Comparison of ENCODE assay signal across 13 cellular contexts in the genomic region with DNA sequence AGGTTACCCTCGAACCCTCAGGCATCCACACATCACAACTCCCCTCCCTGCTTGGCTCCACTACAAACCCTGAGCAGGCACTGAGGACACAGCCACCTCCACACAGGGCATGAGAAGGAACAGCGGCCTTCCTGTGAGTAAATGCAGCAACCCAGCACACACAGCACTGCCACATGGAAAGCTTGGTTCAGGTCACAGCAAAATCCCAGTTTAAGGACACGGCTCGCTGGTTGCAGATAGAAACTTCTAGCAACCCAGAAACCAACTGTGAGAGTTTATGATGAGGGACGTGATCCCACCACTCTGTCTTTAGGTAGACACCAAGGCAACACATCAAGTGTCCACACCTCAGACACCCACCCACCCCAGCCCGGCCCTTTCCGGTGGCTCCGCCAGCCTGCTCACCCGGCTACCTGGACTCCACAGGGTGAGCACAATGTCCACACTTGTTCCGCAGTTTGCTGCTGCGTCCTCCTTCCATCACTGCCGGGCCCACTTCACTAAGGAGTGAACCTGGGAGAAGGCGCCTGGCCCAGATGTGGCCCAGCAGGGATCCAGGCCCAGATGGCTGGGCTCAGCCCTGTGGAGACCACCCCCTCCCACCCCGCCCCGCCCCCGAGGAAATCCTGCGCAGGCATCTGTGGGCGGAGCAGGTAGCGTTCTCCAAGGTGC. TPM values are rescaled to one million over a fixed set of nuclear protein-coding genes. Genes with fewer than 3 reads are reported as not detected.
"Had no signal": no experiment of that assay in that cellular context is flagged by ENCODE, and none has a peak within 500 bp of the region (broad histone marks: within the 10 kb centered on the region; RNA-seq: fewer than 3 reads in every experiment).

No MANE protein-coding gene starts in this region.

- ATAC-seq: esophagus mucosa; stimulated activated memory B cell treated with anti-CD40 and anti-IgM and Interleukin-4, amounts not matched to agents 10 μg/mL and 1 μg/mL and 100 μg/mL, for 72 hours had no signal

- H3K4me1 ChIP-seq: lower lobe of right lung, tibial nerve had no signal

- DNase-seq: activated CD4-positive, CD25-positive, alpha-beta regulatory T cell; activated T-cell treated with anti-CD3 and anti-CD28 coated beads, Interleukin-2, amount 50 U/mL, for 1 hour; amygdala; cerebellar nuclear complex; hypothalamus; immature natural killer cell; lower lobe of right lung had no signal

- H3K27ac ChIP-seq: lower lobe of right lung, tibial nerve, vagina had no signal

- H3K4me2 ChIP-seq: smooth muscle cell had no signal

- H3K4me3 ChIP-seq: lower lobe of right lung, smooth muscle cell, tibial nerve, vagina had no signal

- H3K27me3 ChIP-seq: tibial nerve, vagina had no signal

- H3K9me3 ChIP-seq: lower lobe of right lung, tibial nerve, vagina had no signal

RNA-seq across cellular contexts. Expression of gene AHNAK2, which starts 29.6 kb away (rescaled TPM):
- polyA plus RNA-seq: immature natural killer cell had no signal

RNA-seq across cellular contexts. Expression of gene GPR132, which starts 57.5 kb away (rescaled TPM):
- total RNA-seq: myocyte had no signal
